7 cellular contexts compared by ENCODE assay signal in the genomic region with DNA sequence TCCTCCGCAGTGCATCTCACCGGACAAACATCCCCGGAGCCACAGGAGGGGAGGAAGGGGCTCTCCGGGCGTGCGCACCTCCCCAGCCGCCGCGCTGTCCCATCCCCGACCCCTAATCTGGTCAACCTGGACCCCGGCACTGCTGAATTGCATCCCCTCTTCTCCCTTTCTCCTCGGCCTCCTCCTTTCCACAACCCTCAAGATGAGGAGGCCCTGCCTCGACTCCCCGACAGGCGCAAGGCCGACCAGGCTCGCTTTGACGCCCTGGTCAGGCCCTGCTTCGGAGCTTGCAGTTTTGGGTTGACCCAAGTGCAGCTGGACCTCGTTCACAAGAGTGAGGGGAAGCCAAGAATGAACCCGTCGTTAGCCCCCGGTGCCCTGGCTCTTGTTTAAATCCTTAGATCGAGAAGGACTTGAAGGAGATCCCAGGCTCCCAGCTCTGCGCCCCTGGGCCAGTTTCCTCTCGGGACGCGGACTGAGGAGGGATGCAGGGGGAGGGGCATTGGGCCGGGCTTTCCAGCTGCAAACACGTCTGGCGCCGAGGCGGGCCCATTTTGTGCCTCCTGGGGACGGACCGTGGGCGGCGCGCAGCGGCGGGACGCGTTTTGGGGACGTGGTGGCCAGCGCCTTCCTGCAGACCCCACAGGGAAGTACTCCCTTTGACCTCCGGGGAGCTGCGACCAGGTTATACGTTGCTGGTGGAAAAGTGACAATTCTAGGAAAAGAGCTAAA. TPM values are rescaled to one million over a fixed set of nuclear protein-coding genes. Genes with fewer than 3 reads are reported as not detected.
DNase-seq lines count a peak whose midpoint lies in the region; ATAC-seq, FAIRE-seq and TF ChIP-seq lines count a peak whose summit lies in the region.

No MANE protein-coding gene starts in this region.

- DNase-seq in HCEC 1CT = peak; percentile 43
- DNase-seq in astrocyte of the spinal cord (ENCODE audit: low read depth, low spot score) = peak; percentile 67
- peak; percentile 92 for DNase-seq in kidney
- DNase-seq in stimulated activated naive B cell treated with anti-CD40 and anti-IgM and Interleukin-4, amounts not matched to agents 10 μg/mL and 1 μg/mL and 100 μg/mL, for 72 hours = no peak

- H3K27ac Mint-ChIP-seq in stimulated activated naive B cell treated with anti-CD40 and anti-IgM and Interleukin-4, amounts not matched to agents 10 μg/mL and 1 μg/mL and 100 μg/mL, for 72 hours = peak overlapping the region; percentile 88

- intact Hi-C loops in kidney (cut with DNase I) = no loop called here

- H3K9ac ChIP-seq in kidney (ENCODE audit: low read length in 2 of 2) = no peak overlapping the region

- peaks cover 11 to 18% of the 10 kb centered on the region in 2 donors for H3K4me1 ChIP-seq in kidney (ENCODE audit: control insufficient read depth in 1 of 2, insufficient read depth in 1 of 2, low read depth in 1 of 2, low read length in 2 of 2)

- H3K27ac ChIP-seq in kidney (ENCODE audit: low read depth in 2 of 2, low read length in 2 of 2) = no peak overlapping the region

- ATAC-seq in stimulated activated naive B cell treated with anti-CD40 and anti-IgM and Interleukin-4, amounts not matched to agents 10 μg/mL and 1 μg/mL and 100 μg/mL, for 72 hours (replicated peaks) = no peak
- ATAC-seq in GM18498 (IDR thresholded peaks at IDR 0.05; ENCODE audit: unreplicated experiment) (no peak), HG03280 (IDR thresholded peaks at IDR 0.05; ENCODE audit: unreplicated experiment) (no peak), HG03175 (IDR thresholded peaks at IDR 0.05; ENCODE audit: unreplicated experiment) (no peak)

- peak overlapping the region; percentile 71 to 86 for H3K4me3 Mint-ChIP-seq in stimulated activated naive B cell treated with anti-CD40 and anti-IgM and Interleukin-4, amounts not matched to agents 10 μg/mL and 1 μg/mL and 100 μg/mL, for 72 hours

- TF ChIP-seq CTCF in astrocyte of the spinal cord (IDR thresholded peaks at IDR 0.05; ENCODE audit: low read depth, low read length) (no peak), kidney (IDR thresholded peaks at IDR 0.05; ENCODE audit: borderline replicate concordance, extremely low read depth, insufficient read depth) (no peak)

- H3K9me3 Mint-ChIP-seq in stimulated activated naive B cell treated with anti-CD40 and anti-IgM and Interleukin-4, amounts not matched to agents 10 μg/mL and 1 μg/mL and 100 μg/mL, for 72 hours = no peaks in the 10 kb centered on the region

- H3K4me1 Mint-ChIP-seq in stimulated activated naive B cell treated with anti-CD40 and anti-IgM and Interleukin-4, amounts not matched to agents 10 μg/mL and 1 μg/mL and 100 μg/mL, for 72 hours = peaks cover 33 to 77% of the 10 kb centered on the region in 2 donors

- H3K4me3 ChIP-seq in astrocyte of the spinal cord (ENCODE audit: low read depth, low read length) = peak overlapping the region; percentile 66
- H3K4me3 ChIP-seq in kidney (ENCODE audit: low read length in 2 of 2) = peak overlapping the region; percentile 49 to 55

- no peaks in the 10 kb centered on the region for H3K36me3 ChIP-seq in kidney (ENCODE audit: control insufficient read depth in 1 of 2, insufficient read depth in 2 of 2, low read length in 2 of 2)

- in situ Hi-C loops in astrocyte of the spinal cord (cut with HindIII; ENCODE audit: low sequenced_read_pairs) = no loop called here

- no peaks in the 10 kb centered on the region for H3K36me3 Mint-ChIP-seq in stimulated activated naive B cell treated with anti-CD40 and anti-IgM and Interleukin-4, amounts not matched to agents 10 μg/mL and 1 μg/mL and 100 μg/mL, for 72 hours

- peaks cover 68 to 96% of the 10 kb centered on the region in 2 donors for H3K27me3 Mint-ChIP-seq in stimulated activated naive B cell treated with anti-CD40 and anti-IgM and Interleukin-4, amounts not matched to agents 10 μg/mL and 1 μg/mL and 100 μg/mL, for 72 hours

- FAIRE-seq in kidney (lab: Jason Lieb, UNC) = no peak

- H3K9me3 ChIP-seq in kidney (ENCODE audit: control insufficient read depth in 1 of 2, low read length in 2 of 2) = no peaks in the 10 kb centered on the region

RNA-seq across cellular contexts. Expression of gene PDGFRA, which starts 2.5 kb away (rescaled TPM):
- total RNA-seq in kidney = 71.0 TPM
- polyA plus RNA-seq in kidney (ENCODE audit: insufficient read depth, low read depth, low replicate concordance) = 12.3 TPM
